6 cellular contexts compared by ENCODE assay signal in genomic region chr19:48874309-48875135, GRCh38. TPM values are rescaled to one million over a fixed set of nuclear protein-coding genes. Genes with fewer than 3 reads are reported as not detected.
A peak's percentile ranks its signal among the peaks of the same experiment; 100 is the strongest.
DNase-seq lines count a peak whose midpoint lies in the region; ATAC-seq and TF ChIP-seq lines count a peak whose summit lies in the region.

No MANE protein-coding gene starts in this region.

- H3K4me3 Mint-ChIP-seq in T-helper 17 cell, result peak overlapping the region; percentile 95

- H3K4me3 ChIP-seq in left ventricle myocardium inferior (peak overlapping the region; percentile 98), transverse colon (peak overlapping the region; percentile 75 to 98 (median 88))

- peak; percentile 14 for ATAC-seq in T-helper 17 cell
- no peak for ATAC-seq in GM18519 (IDR thresholded peaks at IDR 0.05; ENCODE audit: low FRiP score, unreplicated experiment)

- H3K9me3 ChIP-seq in T-helper 17 cell (ENCODE audit: control insufficient read depth, low read length, poor library complexity, severe bottlenecking) (no peaks in the 10 kb centered on the region), left ventricle myocardium inferior (replicated peaks) (no peaks in the 10 kb centered on the region), transverse colon (no peaks in the 10 kb centered on the region)

- TF ChIP-seq EP300 in transverse colon (IDR thresholded peaks at IDR 0.05; ENCODE audit: low read depth), result no peak

- H3K27me3 ChIP-seq in left ventricle myocardium inferior (ENCODE audit: low read depth), result no peaks in the 10 kb centered on the region
- H3K27me3 ChIP-seq in transverse colon, result no peaks in the 10 kb centered on the region

- peaks cover 51% of the 10 kb centered on the region for H3K36me3 ChIP-seq in left ventricle myocardium inferior
- peaks cover 0 to 28% (median 3%) of the 10 kb centered on the region in 4 donors for H3K36me3 ChIP-seq in transverse colon

- H3K27me3 Mint-ChIP-seq in T-helper 17 cell, result no peaks in the 10 kb centered on the region

- WGBS in transverse colon (ENCODE audit: low coverage in 1 of 2), 2 donors, result 26% methylated on average over 17 of the region's 17 CpGs; no CpG with 5 or more reads in 1 of the 2 donors

- peaks cover 27% of the 10 kb centered on the region for H3K36me3 Mint-ChIP-seq in T-helper 17 cell (ENCODE audit: low read depth)

- in situ Hi-C loops in transverse colon (cut with MboI; ENCODE audit: low pct_ligation_motif_present in 1 of 4, low pct_unique_long_range_greater_than_20kb in 1 of 4, low sequenced_read_pairs in 3 of 4), result loop anchor here in 2 of 4 donors (10.0 to 25.0 kb wide), 2 partner anchors 80 to 88 kb away; partner anchors contain the start of genes BAX (in 2 of the 2) and FTL (in 1 of the 2)

- TF ChIP-seq POLR2A in transverse colon (IDR thresholded peaks at IDR 0.05), result no peak

- intact Hi-C loops in left ventricle myocardium inferior (cut with micrococcal nuclease) (no loop called here), transverse colon (cut with DNase I; ENCODE audit: low total_unique reads) (loop anchor here (10.0 kb wide), 1 partner anchor 90 kb away; the partner anchor contains the start of gene FTL)

- no peak for TF ChIP-seq CTCF in left ventricle myocardium inferior (IDR thresholded peaks at IDR 0.05; ENCODE audit: borderline replicate concordance)
- peak in 1 of 5 experiments; percentile 17 for TF ChIP-seq CTCF in transverse colon (IDR thresholded peaks at IDR 0.05)

- H3K27ac Mint-ChIP-seq in T-helper 17 cell, result peak overlapping the region; percentile 99

- DNase-seq in DMS53 (lab: John Stamatoyannopoulos, UW), result peak; percentile 86
- no peak for DNase-seq in DMS53 treated with DMSO at 0.1 percent for 48 hours (lab: John Stamatoyannopoulos, UW; ENCODE audit: unreplicated experiment)
- peak in 2 of 3 donors; percentile 36 to 48 for DNase-seq in T-helper 17 cell
- no peak for DNase-seq in left ventricle myocardium inferior
- peak; percentile 45 for DNase-seq in transverse colon

- H3K4me1 Mint-ChIP-seq in T-helper 17 cell, result peaks cover 56% of the 10 kb centered on the region

- peak overlapping the region; percentile 100 for H3K27ac ChIP-seq in left ventricle myocardium inferior (replicated peaks)
- peak overlapping the region; percentile 100 for H3K27ac ChIP-seq in transverse colon

- H3K4me1 ChIP-seq in left ventricle myocardium inferior, result peaks cover 75% of the 10 kb centered on the region
- H3K4me1 ChIP-seq in transverse colon, result peaks cover 23 to 48% (median 36%) of the 10 kb centered on the region in 4 donors

RNA-seq across cellular contexts. Expression of gene PPP1R15A, which starts 2.3 kb away (rescaled TPM):
- total RNA-seq in T-helper 17 cell (1,000 to 10,000 TPM in 1 of 2 donors, 100 to 1,000 TPM in 1; 954 to 1,165 TPM), left ventricle myocardium inferior (76.4 TPM), transverse colon (100 to 1,000 TPM in 1 of 4 donors, 10 to 100 TPM in 3; 49.4 to 109 (median 69.5) TPM)

RNA-seq across cellular contexts. Expression of gene PLEKHA4, which starts 6.1 kb away (rescaled TPM):
- total RNA-seq in T-helper 17 cell (1 to 10 TPM in 1 of 2 donors, under 1 TPM in 1; 0.42 to 3.0 TPM), left ventricle myocardium inferior (24.7 TPM), transverse colon (10 to 100 TPM in 2 of 4 donors, 1 to 10 TPM in 2; 2.6 to 34.4 (median 10.3) TPM)

RNA-seq across cellular contexts. Expression of gene TULP2, which starts 24.0 kb away (rescaled TPM):
- total RNA-seq in T-helper 17 cell (not detected), left ventricle myocardium inferior (0.55 TPM), transverse colon (not detected)

RNA-seq across cellular contexts. Expression of gene NUCB1, which starts 25.6 kb away (rescaled TPM):
- 100 to 1,000 TPM; 118 to 135 TPM for total RNA-seq in T-helper 17 cell
- 221 TPM for total RNA-seq in left ventricle myocardium inferior
- total RNA-seq in transverse colon, result 100 to 1,000 TPM; 135 to 196 (median 174) TPM

RNA-seq across cellular contexts. Expression of gene HSD17B14, which starts 38.2 kb away (rescaled TPM):
- under 1 TPM in 1 of 2 donors, not detected in 1; 0.44 TPM for total RNA-seq in T-helper 17 cell
- total RNA-seq in left ventricle myocardium inferior, result 1.8 TPM
- 10 to 100 TPM in 1 of 4 donors, 1 to 10 TPM in 3; 3.5 to 15.1 (median 5.4) TPM for total RNA-seq in transverse colon

Comparison
In these comparisons a context has a peak if more than half of its experiments do, and no peak if none do; other contexts are left out.
1. DNase-seq: peak in DMS53 (single experiment), T-helper 17 cell (2 of 3) and transverse colon (single experiment); none in DMS53 treated with DMSO at 0.1 percent for 48 hours (single experiment) and left ventricle myocardium inferior (single experiment).
2. RNA of gene PPP1R15A, which starts 2.3 kb away (total RNA-seq): 954 to 1,165 TPM in T-helper 17 cell; 76.4 TPM in left ventricle myocardium inferior (single experiment) and 49.4 to 109 TPM in transverse colon; every median in the first group is over 4 times any median in the second.